ENCODE assay signal across 24 cellular contexts in genomic region chr14:99338313-99338712, GRCh38.
"Had no signal": no experiment of that assay in that cellular context is flagged by ENCODE, and none has a peak within 500 bp of the region (broad histone marks: within the 10 kb centered on the region; RNA-seq: fewer than 3 reads in every experiment).

No MANE protein-coding gene starts in this region.

- ATAC-seq: effector memory CD8-positive, alpha-beta T cell; esophagus mucosa; gastrocnemius medialis; heart left ventricle; left cardiac atrium; left lung; left ventricle myocardium superior; lower lobe of right lung; mucosa of descending colon had no signal

- H3K4me1 ChIP-seq: colonic mucosa, esophagus squamous epithelium, gastrocnemius medialis, left lung, lower lobe of right lung had no signal

- H3K4me2 ChIP-seq: hepatocyte had no signal

- H2AFZ ChIP-seq: hepatocyte had no signal

- H3K9me3 ChIP-seq: colonic mucosa, esophagus squamous epithelium, gastrocnemius medialis, lower lobe of right lung, mucosa of descending colon had no signal

- DNase-seq: colonic mucosa; cortex of kidney; effector CD8-positive, alpha-beta T cell; effector memory CD8-positive, alpha-beta T cell; endodermal cell; erythroblast; esophagus squamous epithelium; foreskin fibroblast; foreskin melanocyte; gastrocnemius medialis; heart left ventricle; left cardiac atrium; left lung; left ventricle myocardium superior; lower lobe of right lung; mesenchymal stem cell; mucosa of descending colon; naive B cell had no signal

- H3K27ac ChIP-seq: colonic mucosa, epithelial cell of prostate, esophagus squamous epithelium, gastrocnemius medialis, heart left ventricle, hepatocyte, left lung, lower lobe of right lung had no signal

- H3K79me2 ChIP-seq: hepatocyte had no signal

- H3K27me3 ChIP-seq: colonic mucosa, hepatocyte had no signal

- FAIRE-seq: endometrium, islet of Langerhans, keratinocyte had no signal

- H3K36me3 ChIP-seq: colonic mucosa, esophagus squamous epithelium, gastrocnemius medialis, heart left ventricle, left lung, lower lobe of right lung had no signal

- H3K4me3 ChIP-seq: colonic mucosa, esophagus squamous epithelium, gastrocnemius medialis, heart left ventricle, hepatocyte, left lung, lower lobe of right lung, mucosa of descending colon had no signal
